ENCODE assay signal across 8 cellular contexts in genomic region chr3:126523745-126524428, GRCh38. TPM values are rescaled to one million over a fixed set of nuclear protein-coding genes. Genes with fewer than 3 reads are reported as not detected.
DNase-seq lines count a peak whose midpoint lies in the region; ATAC-seq and TF ChIP-seq lines count a peak whose summit lies in the region.

TSS of gene CHST13 (plus strand) at chr3:126524155. CDS start at chr3:126524333, 178 bp downstream.

- in situ Hi-C loops in brain microvascular endothelial cell (cut with HindIII; ENCODE audit: low pct_ligation_motif_present, low sequenced_read_pairs) = no loop called here

- no peak for TF ChIP-seq EP300 in stomach (IDR thresholded peaks at IDR 0.05)

- no peak for TF ChIP-seq POLR2A in stomach (IDR thresholded peaks at IDR 0.05)

- H3K4me1 ChIP-seq in stomach = peaks cover 14 to 36% (median 22%) of the 10 kb centered on the region in 4 donors

- H3K36me3 ChIP-seq in brain microvascular endothelial cell (replicated peaks) = no peaks in the 10 kb centered on the region
- H3K36me3 ChIP-seq in stomach = no peaks in the 10 kb centered on the region

- TF ChIP-seq CTCF in brain microvascular endothelial cell (IDR thresholded peaks at IDR 0.05; ENCODE audit: low read depth, low read length, missing control alignments) (no peak), stomach (IDR thresholded peaks at IDR 0.05) (no peak)

- intact Hi-C loops in left colon (cut with DNase I, micrococcal nuclease) = loop anchor here in 1 of 2 donors (10.0 kb wide), 1 partner anchor 1021 kb away; no protein-coding TSS in a partner anchor
- intact Hi-C loops in stomach (cut with DNase I; ENCODE audit: low total_unique reads) = no loop called here

- 4 to 22% (median 5%) methylated on average over 8 to 56 of the region's 56 CpGs for WGBS in stomach, 5 donors

- no peak within 1 kb of the TSS for H3K27ac ChIP-seq in brain microvascular endothelial cell
- peak within 1 kb of the TSS in 2 of 5 donors; percentile 44 to 63 for H3K27ac ChIP-seq in stomach

- DNase-seq in DMS79 (lab: John Stamatoyannopoulos, UW) (peak; percentile 27), NCI-H1105 treated with DMSO at 0.1 percent for 48 hours (lab: John Stamatoyannopoulos, UW) (peak; percentile 33), brain microvascular endothelial cell (no peak), left colon (peak; percentile 80 to 88), stomach (peak; percentile 46), T-helper 9 cell (no peak)

- H3K27me3 ChIP-seq in brain microvascular endothelial cell (replicated peaks) = peaks cover 13% of the 10 kb centered on the region
- H3K27me3 ChIP-seq in stomach = peaks cover 0 to 45% (median 20%) of the 10 kb centered on the region in 3 donors

- H3K4me3 ChIP-seq in brain microvascular endothelial cell (ENCODE audit: low read depth, low read length) (peak within 1 kb of the TSS; percentile 9), stomach (peak within 1 kb of the TSS; percentile 38 to 55 (median 48))

- H3K9me3 ChIP-seq in stomach = no peaks in the 10 kb centered on the region

- peak; percentile 90 for ATAC-seq in left colon
- ATAC-seq in HG02938 (IDR thresholded peaks at IDR 0.05; ENCODE audit: unreplicated experiment) = no peak
- no peak for ATAC-seq in GM21717 (IDR thresholded peaks at IDR 0.05; ENCODE audit: unreplicated experiment)

RNA-seq across cellular contexts. Expression of gene CHST13, which starts in this region (rescaled TPM):
- total RNA-seq in left colon = 1 to 10 TPM; 1.8 to 4.3 TPM
- total RNA-seq in stomach = 10 to 100 TPM in 1 of 5 donors, 1 to 10 TPM in 2, not detected in 2; 1.4 to 12.5 (median 5.7) TPM
- under 1 TPM; 0.08 to 0.61 (median 0.19) TPM for polyA plus RNA-seq in stomach

Comparison
In these comparisons a context has a peak if more than half of its experiments do, and no peak if none do; other contexts are left out.
1. DNase-seq: peak in DMS79 (single experiment), NCI-H1105 treated with DMSO at 0.1 percent for 48 hours (single experiment), left colon (2 of 2) and stomach (single experiment); none in brain microvascular endothelial cell (single experiment) and T-helper 9 cell (single experiment).